Comparison of ENCODE assay signal across 29 cellular contexts in the genomic region with DNA sequence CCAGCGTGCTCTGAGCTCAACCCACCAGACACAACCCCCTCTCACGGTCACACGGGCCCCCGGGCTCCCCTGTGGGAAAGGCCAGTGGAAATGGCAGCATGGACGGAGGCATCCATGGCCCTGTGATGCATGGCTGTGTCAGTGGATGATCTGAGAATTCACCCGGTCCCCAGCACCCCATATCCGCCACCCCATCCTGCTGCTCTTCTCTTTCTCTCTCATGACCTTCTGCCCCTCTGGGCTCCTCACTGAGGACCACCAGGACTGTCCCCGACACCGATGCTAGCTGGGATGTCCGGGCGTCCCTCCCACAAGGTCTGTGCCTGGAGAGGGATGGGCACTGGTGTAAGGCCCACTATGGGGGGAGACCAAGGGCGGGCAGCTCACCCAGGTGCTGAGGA.
"Had no signal": no experiment of that assay in that cellular context is flagged by ENCODE, and none has a peak within 500 bp of the region (broad histone marks: within the 10 kb centered on the region; RNA-seq: fewer than 3 reads in every experiment).

No MANE protein-coding gene starts in this region.

- H3K27ac Mint-ChIP-seq: activated CD4-positive, alpha-beta memory T cell treated with anti-CD3 and anti-CD28 coated beads for 36 hours; activated CD4-positive, alpha-beta T cell treated with anti-CD3 and anti-CD28 coated beads, Interleukin-2, amount 10 ng/mL, durations not matched to agents 24 days and 14 days; activated naive CD4-positive, alpha-beta T cell treated with anti-CD3 and anti-CD28 coated beads for 36 hours; activated naive CD8-positive, alpha-beta T cell treated with anti-CD3 and anti-CD28 coated beads for 36 hours; activated T-helper 1 cell treated with anti-CD3 and anti-CD28 coated beads, Interleukin-12 subunit alpha, Interleukin-12 subunit beta, Interleukin-2, Interleukin-4 antibody, amounts not matched to agents 30 ng/mL and 10 ng/mL and 1 ng/mL, durations not matched to agents 14 hours and 24 hours and 36 hours; natural killer cell; neural progenitor cell; stimulated activated naive CD8-positive, alpha-beta T cell treated with anti-CD3 and anti-CD28 coated beads, Interleukin-15, Interleukin-2, amounts not matched to agents 100 ng/mL and 50 ng/mL, for 24 hours had no signal

- H3K27me3 Mint-ChIP-seq: activated CD4-positive, alpha-beta T cell treated with anti-CD3 and anti-CD28 coated beads, Interleukin-2, amount 10 ng/mL, durations not matched to agents 24 days and 14 days; stimulated activated naive CD8-positive, alpha-beta T cell treated with anti-CD3 and anti-CD28 coated beads, Interleukin-15, Interleukin-2, amounts not matched to agents 100 ng/mL and 50 ng/mL, for 24 hours had no signal

- H3K36me3 Mint-ChIP-seq: activated CD4-positive, alpha-beta memory T cell treated with anti-CD3 and anti-CD28 coated beads for 36 hours; activated naive CD8-positive, alpha-beta T cell treated with anti-CD3 and anti-CD28 coated beads for 36 hours; natural killer cell; neural progenitor cell had no signal

- H3K27ac ChIP-seq: neural progenitor cell, upper lobe of left lung, vagina, WERI-Rb-1 had no signal

- H3K36me3 ChIP-seq: gastroesophageal sphincter, neural progenitor cell, upper lobe of left lung, vagina, WERI-Rb-1 had no signal

- DNase-seq: activated CD4-positive, alpha-beta memory T cell treated with anti-CD3 and anti-CD28 coated beads for 36 hours; activated CD4-positive, alpha-beta T cell treated with anti-CD3 and anti-CD28 coated beads, Interleukin-2, amount 10 ng/mL, durations not matched to agents 24 days and 14 days; activated CD4-positive, CD25-positive, alpha-beta regulatory T cell treated with anti-CD3 and anti-CD28 coated beads, Interleukin-2, amount 50 U/mL, for 72 hours; activated CD8-positive, alpha-beta memory T cell treated with anti-CD3 and anti-CD28 coated beads, Interleukin-2, amount 50 U/mL, for 4 hours; activated effector memory CD4-positive, alpha-beta T cell treated with anti-CD3 and anti-CD28 coated beads, Interleukin-2, amount 50 U/mL, for 16 hours; activated naive CD4-positive, alpha-beta T cell treated with anti-CD3 and anti-CD28 coated beads for 36 hours; activated naive CD8-positive, alpha-beta T cell treated with anti-CD3 and anti-CD28 coated beads for 36 hours; activated T-cell treated with anti-CD3 and anti-CD28 coated beads, Interleukin-2, amount 50 U/mL, for 1 hour; amniotic stem cell; caudate nucleus; hippocampal formation; left colon; mesenchymal stem cell; natural killer cell; right cardiac atrium; stimulated activated CD4-positive, alpha-beta T cell treated with anti-CD3 and anti-CD28 coated beads, Interleukin-4, amount 100 ng/mL, for 1 hour; substantia nigra; T-helper 1 cell; upper lobe of left lung; WERI-Rb-1 had no signal

- H3K27me3 ChIP-seq: neural progenitor cell, upper lobe of left lung, vagina had no signal

- H3K4me3 ChIP-seq: gastroesophageal sphincter, neural progenitor cell, upper lobe of left lung, vagina had no signal

- H3K4me2 ChIP-seq: neural progenitor cell had no signal

- H3K4me1 ChIP-seq: gastroesophageal sphincter, vagina had no signal

- H3K4me3 Mint-ChIP-seq: activated CD4-positive, alpha-beta memory T cell treated with anti-CD3 and anti-CD28 coated beads for 36 hours; activated CD4-positive, alpha-beta T cell treated with anti-CD3 and anti-CD28 coated beads, Interleukin-2, amount 10 ng/mL, durations not matched to agents 24 days and 14 days; activated naive CD4-positive, alpha-beta T cell treated with anti-CD3 and anti-CD28 coated beads for 36 hours; activated naive CD8-positive, alpha-beta T cell treated with anti-CD3 and anti-CD28 coated beads for 36 hours; activated T-helper 1 cell treated with anti-CD3 and anti-CD28 coated beads, Interleukin-12 subunit alpha, Interleukin-12 subunit beta, Interleukin-2, Interleukin-4 antibody, amounts not matched to agents 30 ng/mL and 10 ng/mL and 1 ng/mL, durations not matched to agents 14 hours and 24 hours and 36 hours; natural killer cell; neural progenitor cell; stimulated activated naive CD8-positive, alpha-beta T cell treated with anti-CD3 and anti-CD28 coated beads, Interleukin-15, Interleukin-2, amounts not matched to agents 100 ng/mL and 50 ng/mL, for 24 hours had no signal

- FAIRE-seq: astrocyte, endothelial cell of umbilical vein, keratinocyte, TTC549 had no signal

- ATAC-seq: gastroesophageal sphincter, left colon, natural killer cell, right cardiac atrium had no signal

- H3K9ac ChIP-seq: neural progenitor cell had no signal

- H3K4me1 Mint-ChIP-seq: natural killer cell had no signal

- H3K9me3 Mint-ChIP-seq: activated CD4-positive, alpha-beta T cell treated with anti-CD3 and anti-CD28 coated beads, Interleukin-2, amount 10 ng/mL, durations not matched to agents 24 days and 14 days; activated naive CD8-positive, alpha-beta T cell treated with anti-CD3 and anti-CD28 coated beads for 36 hours; activated T-helper 1 cell treated with anti-CD3 and anti-CD28 coated beads, Interleukin-12 subunit alpha, Interleukin-12 subunit beta, Interleukin-2, Interleukin-4 antibody, amounts not matched to agents 30 ng/mL and 10 ng/mL and 1 ng/mL, durations not matched to agents 14 hours and 24 hours and 36 hours; natural killer cell; stimulated activated naive CD8-positive, alpha-beta T cell treated with anti-CD3 and anti-CD28 coated beads, Interleukin-15, Interleukin-2, amounts not matched to agents 100 ng/mL and 50 ng/mL, for 24 hours had no signal
